1 cellular context compared by ENCODE assay signal in genomic region chr2:219684721-219685689, GRCh38.
A peak's percentile ranks its signal among the peaks of the same experiment; 100 is the strongest.
TF ChIP-seq lines count a peak whose summit lies in the region.

No MANE protein-coding gene starts in this region.

TF ChIP-seq in HEK293, 187 proteins besides CTCF, POLR2A, EP300 and RAD21 (continued from another document):
- no peak for TF ChIP-seq ZNF449 (tag by site-specific recombination; IDR thresholded peaks at IDR 0.05)
- TF ChIP-seq ZNF555 (tag by site-specific recombination; conservative IDR thresholded peaks at IDR 0.05): no peak
- TF ChIP-seq BCL11A (tag by site-specific recombination; IDR thresholded peaks at IDR 0.05; ENCODE audit: low read depth): no peak
- TF ChIP-seq OSR2 (tag by site-specific recombination; IDR thresholded peaks at IDR 0.05): no peak
- no peak for TF ChIP-seq ZNF580 (tag by site-specific recombination; IDR thresholded peaks at IDR 0.05)
- TF ChIP-seq ZNF48 (tag by site-specific recombination; IDR thresholded peaks at IDR 0.05): no peak
- TF ChIP-seq REPIN1 (tag by site-specific recombination; IDR thresholded peaks at IDR 0.05; ENCODE audit: low read depth): no peak
- 0 out of 2 replicates have a peak, but pooled peaks have one; percentile 4 for TF ChIP-seq ZNF654 (tag by site-specific recombination; IDR thresholded peaks at IDR 0.05; ENCODE audit: low read depth)
- no peak for TF ChIP-seq ZNF670 (tag by site-specific recombination; IDR thresholded peaks at IDR 0.05; ENCODE audit: low read depth)
- TF ChIP-seq ZNF791 (tag by site-specific recombination; IDR thresholded peaks at IDR 0.05): no peak
- no peak for TF ChIP-seq GLIS2 (tag by site-specific recombination; IDR thresholded peaks at IDR 0.05)
- peak; percentile 46; the same call in 1 of the 2 replicates for TF ChIP-seq SP3 (tag by site-specific recombination; IDR thresholded peaks at IDR 0.05)
- TF ChIP-seq, protein P1, sequence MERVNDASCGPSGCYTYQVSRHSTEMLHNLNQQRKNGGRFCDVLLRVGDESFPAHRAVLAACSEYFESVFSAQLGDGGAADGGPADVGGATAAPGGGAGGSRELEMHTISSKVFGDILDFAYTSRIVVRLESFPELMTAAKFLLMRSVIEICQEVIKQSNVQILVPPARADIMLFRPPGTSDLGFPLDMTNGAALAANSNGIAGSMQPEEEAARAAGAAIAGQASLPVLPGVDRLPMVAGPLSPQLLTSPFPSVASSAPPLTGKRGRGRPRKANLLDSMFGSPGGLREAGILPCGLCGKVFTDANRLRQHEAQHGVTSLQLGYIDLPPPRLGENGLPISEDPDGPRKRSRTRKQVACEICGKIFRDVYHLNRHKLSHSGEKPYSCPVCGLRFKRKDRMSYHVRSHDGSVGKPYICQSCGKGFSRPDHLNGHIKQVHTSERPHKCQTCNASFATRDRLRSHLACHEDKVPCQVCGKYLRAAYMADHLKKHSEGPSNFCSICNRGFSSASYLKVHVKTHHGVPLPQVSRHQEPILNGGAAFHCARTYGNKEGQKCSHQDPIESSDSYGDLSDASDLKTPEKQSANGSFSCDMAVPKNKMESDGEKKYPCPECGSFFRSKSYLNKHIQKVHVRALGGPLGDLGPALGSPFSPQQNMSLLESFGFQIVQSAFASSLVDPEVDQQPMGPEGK (tag by site-specific recombination; IDR thresholded peaks at IDR 0.05): peak; percentile 31; the same call in 1 of the 2 replicates
- peak; percentile 41; the same call in 1 of the 2 replicates for TF ChIP-seq PRDM1 (tag by site-specific recombination; IDR thresholded peaks at IDR 0.05)
- TF ChIP-seq TCF7L2 (IDR thresholded peaks at IDR 0.05; ENCODE audit: borderline replicate concordance, low read depth, low read length): no peak
- no peak for TF ChIP-seq BCL11B (tag by site-specific recombination; IDR thresholded peaks at IDR 0.05; ENCODE audit: low read depth)
- 0 out of 2 replicates have a peak, but pooled peaks have one; percentile 28 for TF ChIP-seq ZNF692 (tag by site-specific recombination; IDR thresholded peaks at IDR 0.05)
- TF ChIP-seq ZNF777 (tag by site-specific recombination; IDR thresholded peaks at IDR 0.05; ENCODE audit: borderline replicate concordance): no peak
- no peak for TF ChIP-seq ZNF148 (tag by site-specific recombination; IDR thresholded peaks at IDR 0.05; ENCODE audit: borderline replicate concordance)
- TF ChIP-seq ZNF610 (tag by site-specific recombination; IDR thresholded peaks at IDR 0.05; ENCODE audit: borderline replicate concordance): peak; percentile 77; the same call in 1 of the 2 replicates
- no peak for TF ChIP-seq ZFP3 (tag by site-specific recombination; IDR thresholded peaks at IDR 0.05; ENCODE audit: low read depth)
- TF ChIP-seq, protein P2, sequence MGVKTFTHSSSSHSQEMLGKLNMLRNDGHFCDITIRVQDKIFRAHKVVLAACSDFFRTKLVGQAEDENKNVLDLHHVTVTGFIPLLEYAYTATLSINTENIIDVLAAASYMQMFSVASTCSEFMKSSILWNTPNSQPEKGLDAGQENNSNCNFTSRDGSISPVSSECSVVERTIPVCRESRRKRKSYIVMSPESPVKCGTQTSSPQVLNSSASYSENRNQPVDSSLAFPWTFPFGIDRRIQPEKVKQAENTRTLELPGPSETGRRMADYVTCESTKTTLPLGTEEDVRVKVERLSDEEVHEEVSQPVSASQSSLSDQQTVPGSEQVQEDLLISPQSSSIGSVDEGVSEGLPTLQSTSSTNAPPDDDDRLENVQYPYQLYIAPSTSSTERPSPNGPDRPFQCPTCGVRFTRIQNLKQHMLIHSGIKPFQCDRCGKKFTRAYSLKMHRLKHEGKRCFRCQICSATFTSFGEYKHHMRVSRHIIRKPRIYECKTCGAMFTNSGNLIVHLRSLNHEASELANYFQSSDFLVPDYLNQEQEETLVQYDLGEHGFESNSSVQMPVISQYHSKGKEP (tag by site-specific recombination; IDR thresholded peaks at IDR 0.05): no peak
- TF ChIP-seq, protein P3, sequence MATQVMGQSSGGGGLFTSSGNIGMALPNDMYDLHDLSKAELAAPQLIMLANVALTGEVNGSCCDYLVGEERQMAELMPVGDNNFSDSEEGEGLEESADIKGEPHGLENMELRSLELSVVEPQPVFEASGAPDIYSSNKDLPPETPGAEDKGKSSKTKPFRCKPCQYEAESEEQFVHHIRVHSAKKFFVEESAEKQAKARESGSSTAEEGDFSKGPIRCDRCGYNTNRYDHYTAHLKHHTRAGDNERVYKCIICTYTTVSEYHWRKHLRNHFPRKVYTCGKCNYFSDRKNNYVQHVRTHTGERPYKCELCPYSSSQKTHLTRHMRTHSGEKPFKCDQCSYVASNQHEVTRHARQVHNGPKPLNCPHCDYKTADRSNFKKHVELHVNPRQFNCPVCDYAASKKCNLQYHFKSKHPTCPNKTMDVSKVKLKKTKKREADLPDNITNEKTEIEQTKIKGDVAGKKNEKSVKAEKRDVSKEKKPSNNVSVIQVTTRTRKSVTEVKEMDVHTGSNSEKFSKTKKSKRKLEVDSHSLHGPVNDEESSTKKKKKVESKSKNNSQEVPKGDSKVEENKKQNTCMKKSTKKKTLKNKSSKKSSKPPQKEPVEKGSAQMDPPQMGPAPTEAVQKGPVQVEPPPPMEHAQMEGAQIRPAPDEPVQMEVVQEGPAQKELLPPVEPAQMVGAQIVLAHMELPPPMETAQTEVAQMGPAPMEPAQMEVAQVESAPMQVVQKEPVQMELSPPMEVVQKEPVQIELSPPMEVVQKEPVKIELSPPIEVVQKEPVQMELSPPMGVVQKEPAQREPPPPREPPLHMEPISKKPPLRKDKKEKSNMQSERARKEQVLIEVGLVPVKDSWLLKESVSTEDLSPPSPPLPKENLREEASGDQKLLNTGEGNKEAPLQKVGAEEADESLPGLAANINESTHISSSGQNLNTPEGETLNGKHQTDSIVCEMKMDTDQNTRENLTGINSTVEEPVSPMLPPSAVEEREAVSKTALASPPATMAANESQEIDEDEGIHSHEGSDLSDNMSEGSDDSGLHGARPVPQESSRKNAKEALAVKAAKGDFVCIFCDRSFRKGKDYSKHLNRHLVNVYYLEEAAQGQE (tag by site-specific recombination; IDR thresholded peaks at IDR 0.05): no peak
- no peak for TF ChIP-seq ZNF114 (tag by site-specific recombination; IDR thresholded peaks at IDR 0.05)
- TF ChIP-seq MZF1 (tag by site-specific recombination; IDR thresholded peaks at IDR 0.05; ENCODE audit: borderline replicate concordance): peak; percentile 61; the same call in 1 of the 2 replicates
- TF ChIP-seq ZBTB20 (tag by site-specific recombination; IDR thresholded peaks at IDR 0.05): 0 out of 2 replicates have a peak, but pooled peaks have one; percentile 36
- TF ChIP-seq, protein P4, sequence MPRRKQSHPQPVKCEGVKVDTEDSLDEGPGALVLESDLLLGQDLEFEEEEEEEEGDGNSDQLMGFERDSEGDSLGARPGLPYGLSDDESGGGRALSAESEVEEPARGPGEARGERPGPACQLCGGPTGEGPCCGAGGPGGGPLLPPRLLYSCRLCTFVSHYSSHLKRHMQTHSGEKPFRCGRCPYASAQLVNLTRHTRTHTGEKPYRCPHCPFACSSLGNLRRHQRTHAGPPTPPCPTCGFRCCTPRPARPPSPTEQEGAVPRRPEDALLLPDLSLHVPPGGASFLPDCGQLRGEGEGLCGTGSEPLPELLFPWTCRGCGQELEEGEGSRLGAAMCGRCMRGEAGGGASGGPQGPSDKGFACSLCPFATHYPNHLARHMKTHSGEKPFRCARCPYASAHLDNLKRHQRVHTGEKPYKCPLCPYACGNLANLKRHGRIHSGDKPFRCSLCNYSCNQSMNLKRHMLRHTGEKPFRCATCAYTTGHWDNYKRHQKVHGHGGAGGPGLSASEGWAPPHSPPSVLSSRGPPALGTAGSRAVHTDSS (tag by site-specific recombination; IDR thresholded peaks at IDR 0.05): no peak
- peak; percentile 7 for TF ChIP-seq ZNF366 (tag by site-specific recombination; conservative IDR thresholded peaks at IDR 0.05)
- no peak for TF ChIP-seq ZNF266 (tag by site-specific recombination; IDR thresholded peaks at IDR 0.05; ENCODE audit: low read depth)
- TF ChIP-seq AEBP2 (tag by site-specific recombination; IDR thresholded peaks at IDR 0.05; ENCODE audit: borderline replicate concordance): no peak
- TF ChIP-seq ZNF155 (tag by site-specific recombination; IDR thresholded peaks at IDR 0.05): no peak
- TF ChIP-seq ZNF16 (tag by site-specific recombination; IDR thresholded peaks at IDR 0.05; ENCODE audit: low read depth): no peak
- no peak for TF ChIP-seq ZNF157 (tag by site-specific recombination; IDR thresholded peaks at IDR 0.05)
- TF ChIP-seq, protein P5, sequence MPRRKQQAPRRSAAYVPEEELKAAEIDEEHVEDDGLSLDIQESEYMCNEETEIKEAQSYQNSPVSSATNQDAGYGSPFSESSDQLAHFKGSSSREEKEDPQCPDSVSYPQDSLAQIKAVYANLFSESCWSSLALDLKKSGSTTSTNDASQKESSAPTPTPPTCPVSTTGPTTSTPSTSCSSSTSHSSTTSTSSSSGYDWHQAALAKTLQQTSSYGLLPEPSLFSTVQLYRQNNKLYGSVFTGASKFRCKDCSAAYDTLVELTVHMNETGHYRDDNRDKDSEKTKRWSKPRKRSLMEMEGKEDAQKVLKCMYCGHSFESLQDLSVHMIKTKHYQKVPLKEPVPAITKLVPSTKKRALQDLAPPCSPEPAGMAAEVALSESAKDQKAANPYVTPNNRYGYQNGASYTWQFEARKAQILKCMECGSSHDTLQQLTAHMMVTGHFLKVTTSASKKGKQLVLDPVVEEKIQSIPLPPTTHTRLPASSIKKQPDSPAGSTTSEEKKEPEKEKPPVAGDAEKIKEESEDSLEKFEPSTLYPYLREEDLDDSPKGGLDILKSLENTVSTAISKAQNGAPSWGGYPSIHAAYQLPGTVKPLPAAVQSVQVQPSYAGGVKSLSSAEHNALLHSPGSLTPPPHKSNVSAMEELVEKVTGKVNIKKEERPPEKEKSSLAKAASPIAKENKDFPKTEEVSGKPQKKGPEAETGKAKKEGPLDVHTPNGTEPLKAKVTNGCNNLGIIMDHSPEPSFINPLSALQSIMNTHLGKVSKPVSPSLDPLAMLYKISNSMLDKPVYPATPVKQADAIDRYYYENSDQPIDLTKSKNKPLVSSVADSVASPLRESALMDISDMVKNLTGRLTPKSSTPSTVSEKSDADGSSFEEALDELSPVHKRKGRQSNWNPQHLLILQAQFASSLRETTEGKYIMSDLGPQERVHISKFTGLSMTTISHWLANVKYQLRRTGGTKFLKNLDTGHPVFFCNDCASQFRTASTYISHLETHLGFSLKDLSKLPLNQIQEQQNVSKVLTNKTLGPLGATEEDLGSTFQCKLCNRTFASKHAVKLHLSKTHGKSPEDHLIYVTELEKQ (tag by site-specific recombination; IDR thresholded peaks at IDR 0.05; ENCODE audit: borderline replicate concordance): no peak
- no peak for TF ChIP-seq ZNF10 (tag by site-specific recombination; IDR thresholded peaks at IDR 0.05)
- TF ChIP-seq ZNF776 (tag by site-specific recombination; IDR thresholded peaks at IDR 0.05; ENCODE audit: borderline replicate concordance): no peak
- TF ChIP-seq ZNF621 (tag by site-specific recombination; IDR thresholded peaks at IDR 0.05): no peak
- no peak for TF ChIP-seq ZNF121 (tag by site-specific recombination; IDR thresholded peaks at IDR 0.05)
- TF ChIP-seq ZNF558 (tag by site-specific recombination; IDR thresholded peaks at IDR 0.05): no peak
- TF ChIP-seq ZNF664 (tag by site-specific recombination; IDR thresholded peaks at IDR 0.05): no peak
- no peak for TF ChIP-seq ZNF677 (tag by site-specific recombination; IDR thresholded peaks at IDR 0.05)
TF ChIP-seq in HEK293: peak in this region for 25.
